Comparison of ENCODE assay signal across 18 cellular contexts in genomic region chr17:63247706-63248105, GRCh38.
DNase-seq lines count a peak whose midpoint lies in the region; ATAC-seq and TF ChIP-seq lines count a peak whose summit lies in the region.
"Had no signal": no experiment of that assay in that cellular context is flagged by ENCODE, and none has a peak within 500 bp of the region (broad histone marks: within the 10 kb centered on the region; RNA-seq: fewer than 3 reads in every experiment).

No MANE protein-coding gene starts in this region.

- no peaks in the 10 kb centered on the region for H3K9me3 ChIP-seq in thyroid gland
- H3K9me3 ChIP-seq: SJSA1 had no signal

- TF ChIP-seq CTCF in GM23338 (conservative IDR thresholded peaks at IDR 0.05; ENCODE audit: low read depth in 2 of 2) = no peak
- TF ChIP-seq CTCF in thyroid gland (IDR thresholded peaks at IDR 0.05) = no peak

- H3K4me1 ChIP-seq in ACC112 (ENCODE audit: control insufficient read depth, insufficient read depth, low read length, unreplicated experiment) (peaks cover 33% of the 10 kb centered on the region), GM23338 (ENCODE audit: insufficient read depth) (0 out of 2 replicates have a peak, but pooled peaks cover 4% of the 10 kb centered on the region), thyroid gland (no peaks in the 10 kb centered on the region)
- H3K4me1 ChIP-seq: SJSA1 had no signal

- H3K27me3 ChIP-seq in ACC112 (ENCODE audit: insufficient read depth, low read length) (no peaks in the 10 kb centered on the region), GM23338 (ENCODE audit: insufficient read depth) (no peaks in the 10 kb centered on the region), thyroid gland (no peaks in the 10 kb centered on the region)
- H3K27me3 ChIP-seq: SJSA1 had no signal

- 92% methylated on average over 1 of the region's 1 CpG for WGBS in thyroid gland, 2 donors

- intact Hi-C loops in thyroid gland (cut with DNase I) = no loop called here

- H3K36me3 ChIP-seq in ACC112 (ENCODE audit: insufficient read depth, low read length) (peaks cover 17% of the 10 kb centered on the region), GM23338 (ENCODE audit: insufficient read depth) (no peaks in the 10 kb centered on the region), thyroid gland (no peaks in the 10 kb centered on the region)
- H3K36me3 ChIP-seq: SJSA1 had no signal

- H3K27ac ChIP-seq in ACC112 (ENCODE audit: low read depth, low read length) = peak overlapping the region; percentile 15; the same call in 1 of the 2 replicates
- no peak overlapping the region for H3K27ac ChIP-seq in GM23338 (ENCODE audit: low read depth)
- H3K27ac ChIP-seq in thyroid gland = no peak overlapping the region
- H3K27ac ChIP-seq: SJSA1 had no signal

- H3K4me2 ChIP-seq in GM23338 = no peak overlapping the region

- DNase-seq in GM23338 (ENCODE audit: low spot score) (no peak), amniotic epithelial cell (ENCODE audit: low read depth) (peak; percentile 42), foreskin melanocyte (peak; percentile 18), AG08396 (ENCODE audit: low spot score) (no peak), thyroid gland (no peak), RPMI8226 (no peak)
- DNase-seq in activated CD4-positive, CD25-positive, alpha-beta regulatory T cell treated with anti-CD3 and anti-CD28 coated beads, Interleukin-2, amount 50 U/mL, for 72 hours = no peak
- DNase-seq: 8988T, C1 segment of cervical spinal cord, MV-4-11, NCI-H1417 treated with DMSO at 0.1 percent for 48 hours, NCI-H2029, NCI-H2171 treated with DMSO at 0.1 percent for 48 hours, NCI-H748 treated with DMSO at 0.1 percent for 48 hours, OCI-M1 had no signal

- H3F3A ChIP-seq in GM23338 (replicated peaks; ENCODE audit: low read depth) = no peaks in the 10 kb centered on the region

- H3K27ac Mint-ChIP-seq in GM23338 = 0 out of 2 replicates have a peak overlapping the region, but pooled peaks have one; percentile 1

- H3K4me3 ChIP-seq in ACC112 (ENCODE audit: low read depth, low read length) = no peak overlapping the region
- no peak overlapping the region for H3K4me3 ChIP-seq in GM23338
- H3K4me3 ChIP-seq in thyroid gland (replicated peaks in 1 of 3) = no peak overlapping the region
- H3K4me3 ChIP-seq: SJSA1 had no signal

- H3K79me2 ChIP-seq in ACC112 (ENCODE audit: control insufficient read depth, insufficient read depth, low read length, unreplicated experiment) = peaks cover 7% of the 10 kb centered on the region
- no peaks in the 10 kb centered on the region for H3K79me2 ChIP-seq in GM23338 (replicated peaks; ENCODE audit: insufficient read depth)

- H3K9me3 Mint-ChIP-seq in GM23338 = no peaks in the 10 kb centered on the region; the same call in 2 of the 3 replicates

- H3K4me3 Mint-ChIP-seq in GM23338 = no peak overlapping the region

- no peak for ATAC-seq in GM23338
- ATAC-seq: HCT116 had no signal

- no peaks in the 10 kb centered on the region for H4K20me1 ChIP-seq in GM23338 (replicated peaks; ENCODE audit: insufficient read depth)

- H3K36me3 Mint-ChIP-seq in GM23338 (ENCODE audit: low read depth) = no peaks in the 10 kb centered on the region; the same call in 2 of the 3 replicates

- peaks cover 4% of the 10 kb centered on the region for H3K4me1 Mint-ChIP-seq in GM23338

- H3K27me3 Mint-ChIP-seq in GM23338 (ENCODE audit: insufficient read depth, low read depth, poor library complexity) = no peaks in the 10 kb centered on the region

- H3K9me2 ChIP-seq in GM23338 (ENCODE audit: insufficient read depth) = no peaks in the 10 kb centered on the region

- H2AFZ ChIP-seq in ACC112 (ENCODE audit: low read length, unreplicated experiment) (no peak overlapping the region), GM23338 (no peak overlapping the region)

- no peak for TF ChIP-seq POLR2A in thyroid gland (IDR thresholded peaks at IDR 0.05)

TF ChIP-seq in GM23338, 12 proteins besides CTCF, POLR2A, EP300 and RAD21:
- TF ChIP-seq, protein P1, sequence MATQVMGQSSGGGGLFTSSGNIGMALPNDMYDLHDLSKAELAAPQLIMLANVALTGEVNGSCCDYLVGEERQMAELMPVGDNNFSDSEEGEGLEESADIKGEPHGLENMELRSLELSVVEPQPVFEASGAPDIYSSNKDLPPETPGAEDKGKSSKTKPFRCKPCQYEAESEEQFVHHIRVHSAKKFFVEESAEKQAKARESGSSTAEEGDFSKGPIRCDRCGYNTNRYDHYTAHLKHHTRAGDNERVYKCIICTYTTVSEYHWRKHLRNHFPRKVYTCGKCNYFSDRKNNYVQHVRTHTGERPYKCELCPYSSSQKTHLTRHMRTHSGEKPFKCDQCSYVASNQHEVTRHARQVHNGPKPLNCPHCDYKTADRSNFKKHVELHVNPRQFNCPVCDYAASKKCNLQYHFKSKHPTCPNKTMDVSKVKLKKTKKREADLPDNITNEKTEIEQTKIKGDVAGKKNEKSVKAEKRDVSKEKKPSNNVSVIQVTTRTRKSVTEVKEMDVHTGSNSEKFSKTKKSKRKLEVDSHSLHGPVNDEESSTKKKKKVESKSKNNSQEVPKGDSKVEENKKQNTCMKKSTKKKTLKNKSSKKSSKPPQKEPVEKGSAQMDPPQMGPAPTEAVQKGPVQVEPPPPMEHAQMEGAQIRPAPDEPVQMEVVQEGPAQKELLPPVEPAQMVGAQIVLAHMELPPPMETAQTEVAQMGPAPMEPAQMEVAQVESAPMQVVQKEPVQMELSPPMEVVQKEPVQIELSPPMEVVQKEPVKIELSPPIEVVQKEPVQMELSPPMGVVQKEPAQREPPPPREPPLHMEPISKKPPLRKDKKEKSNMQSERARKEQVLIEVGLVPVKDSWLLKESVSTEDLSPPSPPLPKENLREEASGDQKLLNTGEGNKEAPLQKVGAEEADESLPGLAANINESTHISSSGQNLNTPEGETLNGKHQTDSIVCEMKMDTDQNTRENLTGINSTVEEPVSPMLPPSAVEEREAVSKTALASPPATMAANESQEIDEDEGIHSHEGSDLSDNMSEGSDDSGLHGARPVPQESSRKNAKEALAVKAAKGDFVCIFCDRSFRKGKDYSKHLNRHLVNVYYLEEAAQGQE (IDR thresholded peaks at IDR 0.05; ENCODE audit: unreplicated experiment) = no peak
- TF ChIP-seq CREB1 (CRISPR knock-in tag; IDR thresholded peaks at IDR 0.05; ENCODE audit: low read depth) (no peak), POLR2AphosphoS5 (IDR thresholded peaks at IDR 0.05; ENCODE audit: low read depth) (no peak)

Comparison
In these comparisons a context has a peak if more than half of its experiments do, and no peak if none do; other contexts are left out.
1. DNase-seq: peak in amniotic epithelial cell (single experiment) and foreskin melanocyte (single experiment); none in GM23338 (single experiment), AG08396 (single experiment), thyroid gland (0 of 2), activated CD4-positive, CD25-positive, alpha-beta regulatory T cell treated with anti-CD3 and anti-CD28 coated beads, Interleukin-2, amount 50 U/mL, for 72 hours (single experiment) and RPMI8226 (single experiment).